ENCODE assay signal across 1 cellular context in the genomic region with DNA sequence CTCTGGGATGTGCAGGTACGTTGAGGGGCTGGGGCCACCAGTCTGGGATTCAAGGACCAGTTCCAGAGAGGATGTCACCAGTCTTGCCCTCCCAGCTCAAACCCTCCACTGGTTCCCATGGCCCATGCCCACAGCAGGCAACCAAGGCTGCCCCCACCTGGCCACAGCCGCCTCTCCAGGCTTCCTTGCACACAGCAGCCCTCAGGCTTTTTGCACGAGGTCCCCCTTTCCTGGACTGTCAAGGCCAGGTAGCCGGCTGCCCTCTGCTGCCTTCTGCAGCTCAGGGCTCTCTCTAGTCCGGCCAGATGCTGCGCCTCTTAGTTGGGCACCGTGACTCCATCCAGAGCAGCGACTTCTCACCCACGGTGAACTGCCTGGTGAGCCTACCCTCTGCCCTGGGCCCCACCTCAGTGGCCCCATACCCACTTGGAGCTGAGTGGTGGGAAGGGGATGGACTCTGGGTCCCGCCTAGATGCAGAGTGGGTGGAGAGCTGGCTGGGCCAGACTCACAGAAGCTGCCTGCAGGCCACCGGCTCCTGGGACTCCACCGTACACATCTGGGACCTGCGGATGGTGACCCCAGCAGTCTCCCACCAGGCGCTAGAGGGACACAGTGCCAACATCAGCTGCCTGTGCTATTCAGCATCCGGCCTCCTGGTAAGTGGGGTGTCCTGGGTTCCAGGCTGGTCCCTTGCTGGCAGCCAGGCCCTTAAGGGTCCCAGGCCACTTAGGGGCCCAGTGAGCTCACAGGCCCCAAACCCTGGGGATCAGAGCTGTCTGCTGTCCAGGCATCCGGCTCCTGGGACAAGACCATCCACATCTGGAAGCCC.
TF ChIP-seq lines count a peak whose summit lies in the region.

No MANE protein-coding gene starts in this region.

TF ChIP-seq in HepG2, 621 proteins besides CTCF, POLR2A, EP300 and RAD21 (continued from another document and continues in another):
- TF ChIP-seq, protein P1, sequence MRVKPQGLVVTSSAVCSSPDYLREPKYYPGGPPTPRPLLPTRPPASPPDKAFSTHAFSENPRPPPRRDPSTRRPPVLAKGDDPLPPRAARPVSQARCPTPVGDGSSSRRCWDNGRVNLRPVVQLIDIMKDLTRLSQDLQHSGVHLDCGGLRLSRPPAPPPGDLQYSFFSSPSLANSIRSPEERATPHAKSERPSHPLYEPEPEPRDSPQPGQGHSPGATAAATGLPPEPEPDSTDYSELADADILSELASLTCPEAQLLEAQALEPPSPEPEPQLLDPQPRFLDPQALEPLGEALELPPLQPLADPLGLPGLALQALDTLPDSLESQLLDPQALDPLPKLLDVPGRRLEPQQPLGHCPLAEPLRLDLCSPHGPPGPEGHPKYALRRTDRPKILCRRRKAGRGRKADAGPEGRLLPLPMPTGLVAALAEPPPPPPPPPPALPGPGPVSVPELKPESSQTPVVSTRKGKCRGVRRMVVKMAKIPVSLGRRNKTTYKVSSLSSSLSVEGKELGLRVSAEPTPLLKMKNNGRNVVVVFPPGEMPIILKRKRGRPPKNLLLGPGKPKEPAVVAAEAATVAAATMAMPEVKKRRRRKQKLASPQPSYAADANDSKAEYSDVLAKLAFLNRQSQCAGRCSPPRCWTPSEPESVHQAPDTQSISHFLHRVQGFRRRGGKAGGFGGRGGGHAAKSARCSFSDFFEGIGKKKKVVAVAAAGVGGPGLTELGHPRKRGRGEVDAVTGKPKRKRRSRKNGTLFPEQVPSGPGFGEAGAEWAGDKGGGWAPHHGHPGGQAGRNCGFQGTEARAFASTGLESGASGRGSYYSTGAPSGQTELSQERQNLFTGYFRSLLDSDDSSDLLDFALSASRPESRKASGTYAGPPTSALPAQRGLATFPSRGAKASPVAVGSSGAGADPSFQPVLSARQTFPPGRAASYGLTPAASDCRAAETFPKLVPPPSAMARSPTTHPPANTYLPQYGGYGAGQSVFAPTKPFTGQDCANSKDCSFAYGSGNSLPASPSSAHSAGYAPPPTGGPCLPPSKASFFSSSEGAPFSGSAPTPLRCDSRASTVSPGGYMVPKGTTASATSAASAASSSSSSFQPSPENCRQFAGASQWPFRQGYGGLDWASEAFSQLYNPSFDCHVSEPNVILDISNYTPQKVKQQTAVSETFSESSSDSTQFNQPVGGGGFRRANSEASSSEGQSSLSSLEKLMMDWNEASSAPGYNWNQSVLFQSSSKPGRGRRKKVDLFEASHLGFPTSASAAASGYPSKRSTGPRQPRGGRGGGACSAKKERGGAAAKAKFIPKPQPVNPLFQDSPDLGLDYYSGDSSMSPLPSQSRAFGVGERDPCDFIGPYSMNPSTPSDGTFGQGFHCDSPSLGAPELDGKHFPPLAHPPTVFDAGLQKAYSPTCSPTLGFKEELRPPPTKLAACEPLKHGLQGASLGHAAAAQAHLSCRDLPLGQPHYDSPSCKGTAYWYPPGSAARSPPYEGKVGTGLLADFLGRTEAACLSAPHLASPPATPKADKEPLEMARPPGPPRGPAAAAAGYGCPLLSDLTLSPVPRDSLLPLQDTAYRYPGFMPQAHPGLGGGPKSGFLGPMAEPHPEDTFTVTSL (CRISPR knock-in tag; IDR thresholded peaks at IDR 0.05; ENCODE audit: borderline replicate concordance) = no peak
- TF ChIP-seq MAZ (IDR thresholded peaks at IDR 0.05; ENCODE audit: borderline replicate concordance, low read depth, low read length) (no peak), MAZ (CRISPR knock-in tag; IDR thresholded peaks at IDR 0.05; ENCODE audit: low read depth) (no peak), ZSCAN12 (CRISPR knock-in tag; IDR thresholded peaks at IDR 0.05) (no peak), BRCA1 (CRISPR knock-in tag; IDR thresholded peaks at IDR 0.05) (no peak), PAX8 (CRISPR knock-in tag; IDR thresholded peaks at IDR 0.05; ENCODE audit: borderline replicate concordance) (no peak), ZBTB3 (CRISPR knock-in tag; IDR thresholded peaks at IDR 0.05; ENCODE audit: borderline replicate concordance, low read depth) (no peak), ZNF782 (CRISPR knock-in tag; IDR thresholded peaks at IDR 0.05; ENCODE audit: borderline replicate concordance) (no peak), PCBP1 (IDR thresholded peaks at IDR 0.05; ENCODE audit: borderline replicate concordance, low read depth, low read length) (no peak), ZSCAN22 (CRISPR knock-in tag; IDR thresholded peaks at IDR 0.05) (no peak), CEBPG (CRISPR knock-in tag; IDR thresholded peaks at IDR 0.05) (no peak), SMARCC2 (IDR thresholded peaks at IDR 0.05) (no peak), ZFP36L2 (CRISPR knock-in tag; IDR thresholded peaks at IDR 0.05) (no peak), HES4 (CRISPR knock-in tag; IDR thresholded peaks at IDR 0.05; ENCODE audit: borderline replicate concordance) (no peak), ZSCAN30 (CRISPR knock-in tag; IDR thresholded peaks at IDR 0.05) (no peak), SP5 (CRISPR knock-in tag; IDR thresholded peaks at IDR 0.05; ENCODE audit: borderline replicate concordance, low read depth) (no peak), ISL2 (CRISPR knock-in tag; IDR thresholded peaks at IDR 0.05) (no peak), FOXK2 (IDR thresholded peaks at IDR 0.05) (no peak), XBP1 (CRISPR knock-in tag; IDR thresholded peaks at IDR 0.05) (no peak), FOXA3 (CRISPR knock-in tag; IDR thresholded peaks at IDR 0.05) (no peak), MBNL3 (CRISPR knock-in tag; conservative IDR thresholded peaks at IDR 0.05) (no peak), HNRNPL (IDR thresholded peaks at IDR 0.05; ENCODE audit: low read depth, low read length) (peak; percentile 87), CCAR2 (optimal IDR thresholded peaks at IDR 0.05; ENCODE audit: low read depth, low read length) (no peak), ZNF747 (CRISPR knock-in tag; IDR thresholded peaks at IDR 0.05; ENCODE audit: borderline replicate concordance) (no peak), RORA (CRISPR knock-in tag; IDR thresholded peaks at IDR 0.05) (no peak), ARNTL (CRISPR knock-in tag; IDR thresholded peaks at IDR 0.05) (no peak), TEAD3 (CRISPR knock-in tag; optimal IDR thresholded peaks at IDR 0.05; ENCODE audit: borderline replicate concordance) (no peak), NFYB (CRISPR knock-in tag; IDR thresholded peaks at IDR 0.05) (no peak), BCL3 (CRISPR knock-in tag; IDR thresholded peaks at IDR 0.05) (peak; percentile 19; the same call in 1 of the 2 replicates), ZNF263 (CRISPR knock-in tag; IDR thresholded peaks at IDR 0.05) (no peak), ELF4 (CRISPR knock-in tag; IDR thresholded peaks at IDR 0.05; ENCODE audit: borderline replicate concordance) (no peak), DR1 (CRISPR knock-in tag; IDR thresholded peaks at IDR 0.05) (0 out of 2 replicates have a peak, but pooled peaks have one; percentile 19), NFAT5 (CRISPR knock-in tag; IDR thresholded peaks at IDR 0.05) (no peak), CCDC6 (CRISPR knock-in tag; IDR thresholded peaks at IDR 0.05) (no peak), RXRB (CRISPR knock-in tag; IDR thresholded peaks at IDR 0.05; ENCODE audit: borderline replicate concordance) (no peak), LCORL (IDR thresholded peaks at IDR 0.05) (no peak), LCORL (CRISPR knock-in tag; IDR thresholded peaks at IDR 0.05) (no peak), ZFP36L1 (CRISPR knock-in tag; IDR thresholded peaks at IDR 0.05) (no peak), RFXAP (CRISPR knock-in tag; IDR thresholded peaks at IDR 0.05; ENCODE audit: borderline replicate concordance) (no peak), ZNF264 (CRISPR knock-in tag; IDR thresholded peaks at IDR 0.05) (no peak), U2AF2 (IDR thresholded peaks at IDR 0.05; ENCODE audit: low read depth, low read length) (no peak), ZNF710 (CRISPR knock-in tag; IDR thresholded peaks at IDR 0.05; ENCODE audit: borderline replicate concordance) (peak; percentile 69; the same call in 1 of the 2 replicates), MEF2D (CRISPR knock-in tag; IDR thresholded peaks at IDR 0.05) (no peak)
- TF ChIP-seq, protein P2, sequence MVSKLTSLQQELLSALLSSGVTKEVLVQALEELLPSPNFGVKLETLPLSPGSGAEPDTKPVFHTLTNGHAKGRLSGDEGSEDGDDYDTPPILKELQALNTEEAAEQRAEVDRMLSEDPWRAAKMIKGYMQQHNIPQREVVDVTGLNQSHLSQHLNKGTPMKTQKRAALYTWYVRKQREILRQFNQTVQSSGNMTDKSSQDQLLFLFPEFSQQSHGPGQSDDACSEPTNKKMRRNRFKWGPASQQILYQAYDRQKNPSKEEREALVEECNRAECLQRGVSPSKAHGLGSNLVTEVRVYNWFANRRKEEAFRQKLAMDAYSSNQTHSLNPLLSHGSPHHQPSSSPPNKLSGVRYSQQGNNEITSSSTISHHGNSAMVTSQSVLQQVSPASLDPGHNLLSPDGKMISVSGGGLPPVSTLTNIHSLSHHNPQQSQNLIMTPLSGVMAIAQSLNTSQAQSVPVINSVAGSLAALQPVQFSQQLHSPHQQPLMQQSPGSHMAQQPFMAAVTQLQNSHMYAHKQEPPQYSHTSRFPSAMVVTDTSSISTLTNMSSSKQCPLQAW (CRISPR knock-in tag; IDR thresholded peaks at IDR 0.05) = no peak
- TF ChIP-seq, protein P3, sequence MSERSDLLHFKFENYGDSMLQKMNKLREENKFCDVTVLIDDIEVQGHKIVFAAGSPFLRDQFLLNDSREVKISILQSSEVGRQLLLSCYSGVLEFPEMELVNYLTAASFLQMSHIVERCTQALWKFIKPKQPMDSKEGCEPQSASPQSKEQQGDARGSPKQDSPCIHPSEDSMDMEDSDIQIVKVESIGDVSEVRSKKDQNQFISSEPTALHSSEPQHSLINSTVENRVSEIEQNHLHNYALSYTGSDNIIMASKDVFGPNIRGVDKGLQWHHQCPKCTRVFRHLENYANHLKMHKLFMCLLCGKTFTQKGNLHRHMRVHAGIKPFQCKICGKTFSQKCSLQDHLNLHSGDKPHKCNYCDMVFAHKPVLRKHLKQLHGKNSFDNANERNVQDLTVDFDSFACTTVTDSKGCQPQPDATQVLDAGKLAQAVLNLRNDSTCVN (CRISPR knock-in tag; IDR thresholded peaks at IDR 0.05; ENCODE audit: borderline replicate concordance) = no peak
- TF ChIP-seq, protein P4, sequence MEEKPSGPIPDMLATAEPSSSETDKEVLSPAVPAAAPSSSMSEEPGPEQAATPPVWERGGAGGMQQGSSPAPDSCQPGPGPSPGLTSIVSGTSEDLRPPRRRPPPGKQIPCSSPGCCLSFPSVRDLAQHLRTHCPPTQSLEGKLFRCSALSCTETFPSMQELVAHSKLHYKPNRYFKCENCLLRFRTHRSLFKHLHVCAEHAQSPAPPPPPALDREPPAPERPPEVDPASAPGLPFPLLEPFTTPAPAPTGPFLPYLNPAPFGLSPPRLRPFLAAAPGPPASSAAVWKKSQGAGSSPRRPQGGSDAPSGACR (CRISPR knock-in tag; IDR thresholded peaks at IDR 0.05) = no peak
